Comparison of ENCODE assay signal across 1 cellular context in the genomic region with DNA sequence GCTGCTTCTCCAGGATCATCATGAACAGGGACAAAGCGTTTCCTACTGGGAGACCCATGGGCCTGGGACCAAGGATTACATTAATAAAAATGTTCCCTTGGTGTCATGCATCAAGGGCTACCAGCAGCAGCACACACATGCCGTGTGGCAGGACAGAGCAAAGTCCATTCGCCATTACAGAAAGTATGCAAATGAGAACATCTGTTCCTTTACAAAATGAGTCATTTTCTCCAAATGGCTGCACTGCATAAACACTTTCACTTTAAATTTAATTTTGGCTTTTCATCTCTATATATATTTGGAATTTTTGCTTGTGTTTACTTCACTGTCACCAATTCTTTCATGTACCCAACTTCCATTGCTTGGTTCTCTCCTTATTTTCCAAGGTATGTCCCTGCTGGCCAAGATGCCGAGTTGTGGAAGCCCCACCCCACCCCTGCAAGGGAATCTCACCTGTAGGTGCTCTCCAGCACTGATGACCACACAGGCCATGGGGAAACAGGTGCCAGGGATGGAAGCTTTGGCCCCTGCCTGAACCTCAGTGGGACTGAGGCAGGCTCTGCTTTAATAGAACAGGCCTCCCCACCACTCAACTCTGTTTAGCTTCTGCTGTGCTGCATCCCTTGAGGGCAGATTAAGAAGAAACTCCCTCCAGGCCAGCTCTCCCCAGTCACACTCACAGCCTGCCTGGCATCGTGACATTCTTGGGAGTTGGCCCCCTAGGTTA.
TF ChIP-seq lines count a peak whose summit lies in the region.

No MANE protein-coding gene starts in this region.

TF ChIP-seq in HepG2, 621 proteins besides CTCF, POLR2A, EP300 and RAD21 (continued from another document):
- TF ChIP-seq, protein P1, sequence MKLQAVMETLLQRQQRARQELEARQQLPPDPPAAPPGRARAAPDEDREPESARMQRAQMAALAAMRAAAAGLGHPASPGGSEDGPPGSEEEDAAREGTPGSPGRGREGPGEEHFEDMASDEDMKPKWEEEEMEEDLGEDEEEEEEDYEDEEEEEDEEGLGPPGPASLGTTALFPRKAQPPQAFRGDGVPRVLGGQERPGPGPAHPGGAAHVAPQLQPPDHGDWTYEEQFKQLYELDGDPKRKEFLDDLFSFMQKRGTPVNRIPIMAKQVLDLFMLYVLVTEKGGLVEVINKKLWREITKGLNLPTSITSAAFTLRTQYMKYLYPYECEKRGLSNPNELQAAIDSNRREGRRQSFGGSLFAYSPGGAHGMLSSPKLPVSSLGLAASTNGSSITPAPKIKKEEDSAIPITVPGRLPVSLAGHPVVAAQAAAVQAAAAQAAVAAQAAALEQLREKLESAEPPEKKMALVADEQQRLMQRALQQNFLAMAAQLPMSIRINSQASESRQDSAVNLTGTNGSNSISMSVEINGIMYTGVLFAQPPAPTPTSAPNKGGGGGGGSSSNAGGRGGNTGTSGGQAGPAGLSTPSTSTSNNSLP (IDR thresholded peaks at IDR 0.05; ENCODE audit: low read depth, low read length), result 0 out of 2 replicates have a peak, but pooled peaks have one; percentile 18
- no peak for TF ChIP-seq ZSCAN20 (CRISPR knock-in tag; IDR thresholded peaks at IDR 0.05; ENCODE audit: borderline replicate concordance)
- TF ChIP-seq FOXP1 (IDR thresholded peaks at IDR 0.05), result no peak
- no peak for TF ChIP-seq FOXP1 (CRISPR knock-in tag; IDR thresholded peaks at IDR 0.05)
- peak; percentile 54 for TF ChIP-seq FOSL2 (CRISPR knock-in tag; IDR thresholded peaks at IDR 0.05)
- peak; percentile 22; the same call in 1 of the 2 replicates for TF ChIP-seq HNF4A (CRISPR knock-in tag; IDR thresholded peaks at IDR 0.05)
- TF ChIP-seq HDAC1 (CRISPR knock-in tag; IDR thresholded peaks at IDR 0.05), result no peak
